1 cellular context compared by ENCODE assay signal in genomic region chr12:53451661-53452158, GRCh38.
TF ChIP-seq lines count a peak whose summit lies in the region.

Gene PCBP2, plus strand, starts transcription at chr12:53452102. Its CDS starts 2,699 bp downstream, at chr12:53454801.

TF ChIP-seq in GM12878, 131 proteins besides CTCF, POLR2A, EP300 and RAD21 (continued from another document and continues in another):
- TF ChIP-seq E2F4 (IDR thresholded peaks at IDR 0.05; ENCODE audit: low read depth, low read length) = no peak
- TF ChIP-seq PRDM15 (CRISPR knock-in tag; IDR thresholded peaks at IDR 0.05) = no peak
- no peak for TF ChIP-seq BRCA1 (IDR thresholded peaks at IDR 0.05; ENCODE audit: low read depth, low read length)
- peak; percentile 38; the same call in 1 of the 2 replicates for TF ChIP-seq ZBTB11 (CRISPR knock-in tag; IDR thresholded peaks at IDR 0.05)
- TF ChIP-seq ELK1 (IDR thresholded peaks at IDR 0.05; ENCODE audit: low read depth, low read length) = peak; percentile 68
- no peak for TF ChIP-seq CHD4 (IDR thresholded peaks at IDR 0.05)
- TF ChIP-seq ZNF687 (IDR thresholded peaks at IDR 0.05) = no peak
- TF ChIP-seq PAX5 (IDR thresholded peaks at IDR 0.05; ENCODE audit: borderline replicate concordance, low read depth, low read length) = peak; percentile 41; the same call in 1 of the 2 replicates
- peak; percentile 99 for TF ChIP-seq NBN (IDR thresholded peaks at IDR 0.05)
- TF ChIP-seq ATF3 (IDR thresholded peaks at IDR 0.05; ENCODE audit: borderline replicate concordance, extremely low read depth, low read depth, low read length) = no peak
- peak; percentile 67 for TF ChIP-seq SIX5 (IDR thresholded peaks at IDR 0.05; ENCODE audit: low read depth, low read length, severe bottlenecking)
- peak; percentile 40 for TF ChIP-seq SMAD1 (IDR thresholded peaks at IDR 0.05; ENCODE audit: low read depth, partially characterized antibody)
- TF ChIP-seq TCF7 (IDR thresholded peaks at IDR 0.05; ENCODE audit: borderline replicate concordance) = no peak
- TF ChIP-seq BCL3 (IDR thresholded peaks at IDR 0.05; ENCODE audit: borderline replicate concordance, insufficient read depth, low read depth, low read length, poor library complexity, severe bottlenecking) = peak; percentile 78
- peak; percentile 13 for TF ChIP-seq CUX1 (IDR thresholded peaks at IDR 0.05; ENCODE audit: insufficient replicate concordance, low read depth, low read length)
- TF ChIP-seq SIN3A (IDR thresholded peaks at IDR 0.05; ENCODE audit: low read depth, low read length) = 0 out of 2 replicates have a peak, but pooled peaks have one; percentile 22
- TF ChIP-seq ETV6 (conservative IDR thresholded peaks at IDR 0.05 in 1 of 2, IDR thresholded peaks at IDR 0.05 in 1 of 2; ENCODE audit: borderline replicate concordance in 1 of 2, low read depth in 1 of 2) = no peak; a peak in 1 of 4 replicates
- peak; percentile 33 for TF ChIP-seq SP1 (IDR thresholded peaks at IDR 0.05; ENCODE audit: low read depth, low read length)
- TF ChIP-seq BMI1 (IDR thresholded peaks at IDR 0.05; ENCODE audit: borderline replicate concordance) = no peak
- peak; percentile 66 for TF ChIP-seq PKNOX1 (IDR thresholded peaks at IDR 0.05)
- TF ChIP-seq HDGF (IDR thresholded peaks at IDR 0.05) = peak; percentile 98
- peak; percentile 41; the same call in 1 of the 2 replicates for TF ChIP-seq TCF12 (IDR thresholded peaks at IDR 0.05; ENCODE audit: low read depth, low read length)
- TF ChIP-seq IRF4 (IDR thresholded peaks at IDR 0.05; ENCODE audit: low read depth, low read length) = peak; percentile 52; the same call in 1 of the 2 replicates
- TF ChIP-seq DPF2 (IDR thresholded peaks at IDR 0.05) = no peak
- no peak for TF ChIP-seq LARP7 (IDR thresholded peaks at IDR 0.05)
- no peak for TF ChIP-seq ZNF217 (IDR thresholded peaks at IDR 0.05)
- TF ChIP-seq YBX1 (IDR thresholded peaks at IDR 0.05) = peak; percentile 67; the same call in 1 of the 2 replicates
- peak; percentile 78 for TF ChIP-seq MLLT1 (IDR thresholded peaks at IDR 0.05)
- TF ChIP-seq ZNF207 (IDR thresholded peaks at IDR 0.05; ENCODE audit: borderline replicate concordance) = peak; percentile 88
